Comparison of ENCODE assay signal across 8 cellular contexts in genomic region chr10:73780966-73781365, GRCh38. TPM values are rescaled to one million over a fixed set of nuclear protein-coding genes. Genes with fewer than 3 reads are reported as not detected.
DNase-seq lines count a peak whose midpoint lies in the region; ATAC-seq lines count a peak whose summit lies in the region.

No MANE protein-coding gene starts in this region.

- H3K36me3 ChIP-seq in iPS-15b (ENCODE audit: control insufficient read depth, insufficient read depth, low read length): peaks cover 4% of the 10 kb centered on the region

- H3K4me3 Mint-ChIP-seq in activated CD4-positive, alpha-beta memory T cell treated with anti-CD3 and anti-CD28 coated beads for 36 hours: peak overlapping the region; percentile 88
- H3K4me3 Mint-ChIP-seq in stimulated activated naive CD8-positive, alpha-beta T cell treated with anti-CD3 and anti-CD28 coated beads, Interleukin-15, amount 100 ng/mL, for 72 hours: peak overlapping the region; percentile 87 to 93

- H3K9me3 ChIP-seq in iPS-15b (ENCODE audit: control insufficient read depth, insufficient read depth, low read length): no peaks in the 10 kb centered on the region

- H3K9ac ChIP-seq in iPS-15b (ENCODE audit: low read depth, low read length): peak overlapping the region; percentile 91

- POLR2A ChIA-PET in activated CD4-positive, alpha-beta memory T cell treated with anti-CD3 and anti-CD28 coated beads for 36 hours (lab: Charles Lee): interaction anchor here (1.3 to 4.4 kb wide), 5 partner anchors 9 to 50 kb away, joined by 3 to 43 read pairs (median 10); partner anchors contain the start of gene SEC24C

- peaks cover 42% of the 10 kb centered on the region for H3K4me1 Mint-ChIP-seq in activated CD4-positive, alpha-beta memory T cell treated with anti-CD3 and anti-CD28 coated beads for 36 hours (ENCODE audit: low read depth)
- H3K4me1 Mint-ChIP-seq in stimulated activated naive CD8-positive, alpha-beta T cell treated with anti-CD3 and anti-CD28 coated beads, Interleukin-15, amount 100 ng/mL, for 72 hours: peaks cover 50% of the 10 kb centered on the region

- ATAC-seq in stimulated activated naive CD8-positive, alpha-beta T cell treated with anti-CD3 and anti-CD28 coated beads, Interleukin-15, amount 100 ng/mL, for 72 hours: no peak

- CTCF ChIA-PET in activated CD4-positive, alpha-beta memory T cell treated with anti-CD3 and anti-CD28 coated beads for 36 hours (lab: Charles Lee): interaction anchor here (0.6 to 3.6 kb wide), 5 partner anchors 9 to 719 kb away, joined by 3 to 16 read pairs (median 4); a partner anchor contains a TSS

- intact Hi-C loops in activated CD4-positive, alpha-beta memory T cell treated with anti-CD3 and anti-CD28 coated beads for 36 hours (cut with micrococcal nuclease): loop anchor here (5.0 kb wide), 1 partner anchor 96 kb away; no protein-coding TSS in a partner anchor

- H3K4me1 ChIP-seq in iPS-15b (ENCODE audit: control insufficient read depth, insufficient read depth, low read length): peaks cover 2% of the 10 kb centered on the region

- peaks cover 11% of the 10 kb centered on the region for H3K36me3 Mint-ChIP-seq in activated CD4-positive, alpha-beta memory T cell treated with anti-CD3 and anti-CD28 coated beads for 36 hours

- no peaks in the 10 kb centered on the region for H3K9me3 Mint-ChIP-seq in activated CD4-positive, alpha-beta memory T cell treated with anti-CD3 and anti-CD28 coated beads for 36 hours
- H3K9me3 Mint-ChIP-seq in stimulated activated naive CD8-positive, alpha-beta T cell treated with anti-CD3 and anti-CD28 coated beads, Interleukin-15, amount 100 ng/mL, for 72 hours: no peaks in the 10 kb centered on the region

- peak overlapping the region; percentile 90 for H3K27ac Mint-ChIP-seq in activated CD4-positive, alpha-beta memory T cell treated with anti-CD3 and anti-CD28 coated beads for 36 hours
- H3K27ac Mint-ChIP-seq in stimulated activated naive CD8-positive, alpha-beta T cell treated with anti-CD3 and anti-CD28 coated beads, Interleukin-15, amount 100 ng/mL, for 72 hours: peak overlapping the region; percentile 98

- H3K4me3 ChIP-seq in iPS-15b (ENCODE audit: low read depth, low read length): peak overlapping the region; percentile 88

- no peaks in the 10 kb centered on the region for H3K27me3 Mint-ChIP-seq in activated CD4-positive, alpha-beta memory T cell treated with anti-CD3 and anti-CD28 coated beads for 36 hours
- H3K27me3 Mint-ChIP-seq in stimulated activated naive CD8-positive, alpha-beta T cell treated with anti-CD3 and anti-CD28 coated beads, Interleukin-15, amount 100 ng/mL, for 72 hours: no peaks in the 10 kb centered on the region

- DNase-seq in NCI-H146 (lab: John Stamatoyannopoulos, UW): peak; percentile 10
- no peak for DNase-seq in NCI-H146 treated with DMSO at 0.1 percent for 48 hours (lab: John Stamatoyannopoulos, UW; ENCODE audit: unreplicated experiment)
- peak; percentile 25 for DNase-seq in activated CD4-positive, alpha-beta memory T cell treated with anti-CD3 and anti-CD28 coated beads for 36 hours
- DNase-seq in stimulated activated naive CD8-positive, alpha-beta T cell treated with anti-CD3 and anti-CD28 coated beads, Interleukin-15, amount 100 ng/mL, for 72 hours: no peak
- no peak for DNase-seq in NCI-H82 (lab: John Stamatoyannopoulos, UW)
- DNase-seq in DMS 273 treated with DMSO at 0.1 percent for 48 hours (lab: John Stamatoyannopoulos, UW): no peak
- no peak for DNase-seq in NCI-H446 treated with DMSO at 0.1 percent for 48 hours (lab: John Stamatoyannopoulos, UW)

- no peaks in the 10 kb centered on the region for H3K27me3 ChIP-seq in iPS-15b (ENCODE audit: control insufficient read depth, insufficient read depth, low read length)

RNA-seq across cellular contexts. Expression of gene CHCHD1, which starts 0.9 kb away (rescaled TPM):
- total RNA-seq in activated CD4-positive, alpha-beta memory T cell treated with anti-CD3 and anti-CD28 coated beads for 36 hours: 10 to 100 TPM; 35.3 to 37.6 TPM

RNA-seq across cellular contexts. Expression of gene ZSWIM8, which starts 4.4 kb away (rescaled TPM):
- total RNA-seq in activated CD4-positive, alpha-beta memory T cell treated with anti-CD3 and anti-CD28 coated beads for 36 hours: 10 to 100 TPM; 45.1 to 46.2 TPM

RNA-seq across cellular contexts. Expression of gene NDST2, which starts 30.4 kb away (rescaled TPM):
- total RNA-seq in activated CD4-positive, alpha-beta memory T cell treated with anti-CD3 and anti-CD28 coated beads for 36 hours: 10 to 100 TPM; 57.5 to 62.1 TPM

RNA-seq across cellular contexts. Expression of gene SEC24C, which starts 36.8 kb away (rescaled TPM):
- total RNA-seq in activated CD4-positive, alpha-beta memory T cell treated with anti-CD3 and anti-CD28 coated beads for 36 hours: 10 to 100 TPM; 88.3 to 90.7 TPM

Comparison
In these comparisons a context has a peak if more than half of its experiments do, and no peak if none do; other contexts are left out.
1. DNase-seq: peak in NCI-H146 (single experiment) and activated CD4-positive, alpha-beta memory T cell treated with anti-CD3 and anti-CD28 coated beads for 36 hours (single experiment); none in NCI-H146 treated with DMSO at 0.1 percent for 48 hours (single experiment), stimulated activated naive CD8-positive, alpha-beta T cell treated with anti-CD3 and anti-CD28 coated beads, Interleukin-15, amount 100 ng/mL, for 72 hours (0 of 2), NCI-H82 (single experiment), DMS 273 treated with DMSO at 0.1 percent for 48 hours (single experiment) and NCI-H446 treated with DMSO at 0.1 percent for 48 hours (single experiment).